ENCODE assay signal across 8 cellular contexts in genomic region chr2:55014962-55015939, GRCh38. TPM values are rescaled to one million over a fixed set of nuclear protein-coding genes. Genes with fewer than 3 reads are reported as not detected.
DNase-seq lines count a peak whose midpoint lies in the region; ATAC-seq and TF ChIP-seq lines count a peak whose summit lies in the region.

No MANE protein-coding gene starts in this region.

- no peak overlapping the region for H3K23ac ChIP-seq in IMR-90 (ENCODE audit: low read depth, low read length)

- dilution Hi-C loops in IMR-90 (cut with HindIII; ENCODE audit: low sequenced_read_pairs, unreplicated experiment), result loop anchor here (25.0 kb wide), 1 partner anchor 147 kb away; no protein-coding TSS in a partner anchor

- H4K91ac ChIP-seq in IMR-90 (ENCODE audit: insufficient read depth, low read depth, low read length), result no peak overlapping the region

- H3K9me3 ChIP-seq in IMR-90 (ENCODE audit: control insufficient read depth, insufficient read depth, low read length) (no peaks in the 10 kb centered on the region), left lung (no peaks in the 10 kb centered on the region)

- TF ChIP-seq POLR2A in IMR-90 (IDR thresholded peaks at IDR 0.05; ENCODE audit: low read depth, low read length), result no peak

- H2AK9ac ChIP-seq in IMR-90 (replicated peaks; ENCODE audit: low read depth, low read length, poor library complexity), result no peak overlapping the region

- H3K27me3 Mint-ChIP-seq in chondrocyte (ENCODE audit: low read depth), result no peaks in the 10 kb centered on the region

- H2BK15ac ChIP-seq in IMR-90 (ENCODE audit: low read depth, low read length), result no peak overlapping the region

- H3K27ac ChIP-seq in IMR-90 (ENCODE audit: insufficient read depth, low read length), result no peak overlapping the region
- peak overlapping the region in 1 of 2 donors; percentile 6 for H3K27ac ChIP-seq in left lung

- peak overlapping the region; percentile 87 for H3K27ac Mint-ChIP-seq in chondrocyte (ENCODE audit: unreplicated experiment)

- H2BK120ac ChIP-seq in IMR-90 (ENCODE audit: low read depth, low read length), result no peak overlapping the region

- H3K36me3 ChIP-seq in IMR-90 (ENCODE audit: control insufficient read depth, insufficient read depth, low read length) (no peaks in the 10 kb centered on the region), left lung (no peaks in the 10 kb centered on the region)

- H3K4me3 ChIP-seq in IMR-90 (ENCODE audit: insufficient read depth, low read depth, low read length), result no peak overlapping the region
- H3K4me3 ChIP-seq in left lung, result no peak overlapping the region

- DNase-seq in NCI-H2196 (lab: John Stamatoyannopoulos, UW; ENCODE audit: unreplicated experiment) (peak; percentile 0), NCI-H2196 treated with DMSO at 0.1 percent for 48 hours (lab: John Stamatoyannopoulos, UW; ENCODE audit: unreplicated experiment) (no peak), IMR-90 (peak; percentile 65), chondrocyte (ENCODE audit: low spot score) (no peak), left lung (no peak)
- peak; percentile 9 for DNase-seq in stimulated activated naive CD4-positive, alpha-beta T cell treated with Interleukin-2 at 50 U/mL for 16 hours (lab: John Stamatoyannopoulos, UW)

- H3K36me3 Mint-ChIP-seq in chondrocyte (ENCODE audit: low read depth), result peaks cover 7% of the 10 kb centered on the region

- no peaks in the 10 kb centered on the region for H3K9me3 Mint-ChIP-seq in chondrocyte (ENCODE audit: low read depth)

- POLR2A ChIA-PET in IMR-90 (lab: Charles Lee; ENCODE audit: unreplicated experiment), result interaction anchor here (0.6 kb wide), 1 partner anchor 35 kb away, joined by 3 read pairs; the partner anchor contains the start of gene RTN4

- H2AFZ ChIP-seq in IMR-90 (replicated peaks; ENCODE audit: low read length, poor library complexity), result no peak overlapping the region

- TF ChIP-seq CTCF in IMR-90 (conservative IDR thresholded peaks at IDR 0.05; ENCODE audit: low read depth, low read length) (peak; percentile 57), chondrocyte (IDR thresholded peaks at IDR 0.05) (peak; percentile 84), left lung (IDR thresholded peaks at IDR 0.05) (peak; percentile 38)

- H4K20me1 ChIP-seq in IMR-90 (ENCODE audit: insufficient read depth, low read length), result peaks cover 97% of the 10 kb centered on the region

- H3K9me1 ChIP-seq in IMR-90 (ENCODE audit: insufficient read depth, low read length), result peaks cover 5% of the 10 kb centered on the region

- peak; percentile 60 for TF ChIP-seq RAD21 in IMR-90 (IDR thresholded peaks at IDR 0.05; ENCODE audit: low read length)

- H3K9ac ChIP-seq in IMR-90 (ENCODE audit: low read depth, low read length), result no peak overlapping the region

- H3K27me3 ChIP-seq in IMR-90 (ENCODE audit: control insufficient read depth, insufficient read depth, low read length) (no peaks in the 10 kb centered on the region), left lung (no peaks in the 10 kb centered on the region)

- no TSS peak for BruUV-seq in IMR-90 (replicated peaks; lab: Mats Ljungman, UMichigan)

- ATAC-seq in IMR-90 (ENCODE audit: low read depth) (peak; percentile 28; the same call in 1 of the 2 replicates), SK-N-SH treated with all-trans-retinoic acid at 6 μM for 48 hours (peak; percentile 70), left lung (peak; percentile 77), HG02970 (IDR thresholded peaks at IDR 0.05; ENCODE audit: low FRiP score, unreplicated experiment) (no peak)

- no peak overlapping the region for H2AK5ac ChIP-seq in IMR-90 (ENCODE audit: low read depth, low read length)

- H3K4ac ChIP-seq in IMR-90 (ENCODE audit: low read depth, low read length), result no peak overlapping the region

- 100% methylated on average over 2 of the region's 6 CpGs; no CpG with 5 or more reads in 1 of the 2 experiments for WGBS in IMR-90 (ENCODE audit: extremely low coverage in 2 of 2, insufficient read length in 1 of 2), 2 experiments

- H2BK20ac ChIP-seq in IMR-90 (ENCODE audit: low read depth, low read length), result no peak overlapping the region

- H3K4me1 ChIP-seq in IMR-90 (ENCODE audit: control insufficient read depth, insufficient read depth, low read length), result peaks cover 25% of the 10 kb centered on the region
- H3K4me1 ChIP-seq in left lung, result peaks cover 36 to 95% of the 10 kb centered on the region in 2 donors

- H3K14ac ChIP-seq in IMR-90 (replicated peaks; ENCODE audit: low read depth, low read length), result peak overlapping the region; percentile 15; the same call in 1 of the 2 replicates

- H3K18ac ChIP-seq in IMR-90 (ENCODE audit: low read depth, low read length), result no peak overlapping the region

- in situ Hi-C loops in IMR-90 (cut with MboI; ENCODE audit: low sequenced_read_pairs), result no loop called here

- intact Hi-C loops in IMR-90 (cut with micrococcal nuclease), result loop anchor here (1.0 to 2.0 kb wide), 2 partner anchors 32 to 153 kb away; no protein-coding TSS in a partner anchor
- intact Hi-C loops in left lung (cut with DNase I), result loop anchor here in 1 of 2 donors (10.0 kb wide), 1 partner anchor 150 kb away; no protein-coding TSS in a partner anchor

- peak overlapping the region; percentile 39 for H2BK5ac ChIP-seq in IMR-90 (ENCODE audit: low read depth, low read length, poor library complexity, severe bottlenecking)

- no peak overlapping the region for H3K4me2 ChIP-seq in IMR-90 (ENCODE audit: low read depth, low read length)

- CTCF ChIA-PET in IMR-90 (lab: Yijun Ruan, JAX), result interaction anchor here (0.6 to 1.0 kb wide), 3 partner anchors 35 to 153 kb away, joined by 3 read pairs; partner anchors contain the start of gene RTN4

- no peak overlapping the region for H4K8ac ChIP-seq in IMR-90 (ENCODE audit: low read depth in 2 of 2, low read length in 2 of 2)

- H3K56ac ChIP-seq in IMR-90 (ENCODE audit: extremely low read depth, insufficient read depth, low read length), result no peak overlapping the region

- no peak overlapping the region for H3K4me3 Mint-ChIP-seq in chondrocyte (ENCODE audit: unreplicated experiment)

- H3K4me1 Mint-ChIP-seq in chondrocyte (ENCODE audit: low read depth), result peaks cover 87% of the 10 kb centered on the region

- H3K79me1 ChIP-seq in IMR-90 (ENCODE audit: low read depth in 1 of 2, low read length in 2 of 2), result peaks cover 0 to 10% of the 10 kb centered on the region in 2 experiments; a peak in 2 of 4 replicates

- no peak overlapping the region for H4K5ac ChIP-seq in IMR-90 (ENCODE audit: low read depth, low read length)

TF ChIP-seq in IMR-90, 13 proteins besides CTCF, POLR2A, EP300 and RAD21:
- peak; percentile 54; the same call in 1 of the 2 replicates for TF ChIP-seq SMC3 (IDR thresholded peaks at IDR 0.05; ENCODE audit: low read depth, low read length)
- no peak for TF ChIP-seq CHD1 (IDR thresholded peaks at IDR 0.05; ENCODE audit: low read depth, low read length)
- TF ChIP-seq NFE2L2 (IDR thresholded peaks at IDR 0.05; ENCODE audit: low read depth, low read length), result no peak
- TF ChIP-seq MXI1 (IDR thresholded peaks at IDR 0.05; ENCODE audit: borderline replicate concordance, low read depth, low read length), result no peak
- no peak for TF ChIP-seq BHLHE40 (IDR thresholded peaks at IDR 0.05; ENCODE audit: low read depth, low read length)
- no peak for TF ChIP-seq RFX5 (IDR thresholded peaks at IDR 0.05; ENCODE audit: low read depth, low read length)

TF ChIP-seq in SK-N-SH treated with all-trans-retinoic acid at 6 μM for 48 hours, 23 proteins besides CTCF, POLR2A, EP300 and RAD21:
- TF ChIP-seq TCF4 (CRISPR knock-in tag; IDR thresholded peaks at IDR 0.05; ENCODE audit: borderline replicate concordance), result peak; percentile 26; the same call in 1 of the 2 replicates
- TF ChIP-seq ESRRG (CRISPR knock-in tag; IDR thresholded peaks at IDR 0.05), result no peak

RNA-seq across cellular contexts. Expression of gene RTN4, which starts 35.0 kb away (rescaled TPM):
- total RNA-seq in IMR-90 (2012; rRNA removed) (77.8 and 216 TPM in 2 replicates), chondrocyte (560 to 819 TPM (median 766 TPM) in 3 replicates), left lung (100 to 1,000 TPM; 317 to 373 TPM)
- polyA plus RNA-seq in IMR-90 (2012; rRNA removed), result 466 and 588 TPM in 2 replicates
- polyA plus RNA-seq in IMR-90 (2012; cell fraction: cytosol; rRNA removed), result 457 and 1,011 TPM in 2 replicates
- polyA plus RNA-seq in IMR-90 (2012; cell fraction: nucleus; rRNA removed; ENCODE audit: low replicate concordance), result 258 and 509 TPM in 2 replicates

Comparison
In these comparisons a context has a peak if more than half of its experiments do, and no peak if none do; other contexts are left out.
1. DNase-seq: peak in NCI-H2196 (single experiment), IMR-90 (single experiment) and stimulated activated naive CD4-positive, alpha-beta T cell treated with Interleukin-2 at 50 U/mL for 16 hours (single experiment); none in NCI-H2196 treated with DMSO at 0.1 percent for 48 hours (single experiment), chondrocyte (single experiment) and left lung (0 of 2).
2. Peak in every context shown above with its lines, with median percentiles within 50 percentile points of each other: CTCF ChIP-seq.